19 cellular contexts compared by ENCODE assay signal in genomic region chr3:71154846-71155245, GRCh38.
"Had no signal": no experiment of that assay in that cellular context is flagged by ENCODE, and none has a peak within 500 bp of the region (broad histone marks: within the 10 kb centered on the region; RNA-seq: fewer than 3 reads in every experiment).

No MANE protein-coding gene starts in this region.

- H3K36me3 ChIP-seq: brain microvascular endothelial cell, left ventricle myocardium inferior, neutrophil, tibial nerve, uterus had no signal

- H3K79me2 ChIP-seq: parathyroid adenoma had no signal

- DNase-seq: activated CD4-positive, alpha-beta T cell treated with anti-CD3 and anti-CD28 coated beads, Interleukin-2, amount 50 U/mL, for 48 hours; activated CD8-positive, alpha-beta memory T cell treated with anti-CD3 and anti-CD28 coated beads, Interleukin-2, amount 10 ng/mL, durations not matched to agents 7 days and 5 days; aorta; brain microvascular endothelial cell; central memory CD4-positive, alpha-beta T cell; head of caudate nucleus; immature natural killer cell; kidney glomerular epithelial cell; left ventricle myocardium inferior; mammary epithelial cell; mucosa of descending colon; stimulated activated naive CD4-positive, alpha-beta T cell; SW 1271; uterus had no signal

- H3K4me3 ChIP-seq: coronary artery, left ventricle myocardium inferior, mucosa of descending colon, tibial nerve, uterus had no signal

- H3K36me3 Mint-ChIP-seq: natural killer cell treated with Interleukin-12 subunit alpha and Interleukin-12 subunit beta and Interleukin-15 and Interleukin-18, amount 100 ng/mL, for 72 hours had no signal

- H3K4me1 ChIP-seq: tibial nerve, uterus had no signal

- H3K27ac ChIP-seq: brain microvascular endothelial cell, coronary artery, left ventricle myocardium inferior, neutrophil, parathyroid adenoma, tibial nerve, uterus had no signal

- H3K9ac ChIP-seq: parathyroid adenoma had no signal

- H3K27me3 Mint-ChIP-seq: activated CD8-positive, alpha-beta memory T cell treated with anti-CD3 and anti-CD28 coated beads, Interleukin-2, amount 10 ng/mL, durations not matched to agents 7 days and 5 days; natural killer cell treated with Interleukin-12 subunit alpha and Interleukin-12 subunit beta and Interleukin-15 and Interleukin-18, amount 100 ng/mL, for 72 hours had no signal

- H2AFZ ChIP-seq: parathyroid adenoma had no signal

- H3K27ac Mint-ChIP-seq: activated CD8-positive, alpha-beta memory T cell treated with anti-CD3 and anti-CD28 coated beads, Interleukin-2, amount 10 ng/mL, durations not matched to agents 7 days and 5 days; natural killer cell treated with Interleukin-12 subunit alpha and Interleukin-12 subunit beta and Interleukin-15 and Interleukin-18, amount 100 ng/mL, for 72 hours had no signal

- H3K4me1 Mint-ChIP-seq: immature natural killer cell had no signal

- ATAC-seq: activated CD8-positive, alpha-beta memory T cell treated with anti-CD3 and anti-CD28 coated beads, Interleukin-2, amount 10 ng/mL, durations not matched to agents 7 days and 5 days; mucosa of descending colon; natural killer cell treated with Interleukin-12 subunit alpha and Interleukin-12 subunit beta and Interleukin-15 and Interleukin-18, amount 100 ng/mL, for 72 hours had no signal

- H3K4me3 Mint-ChIP-seq: activated CD8-positive, alpha-beta memory T cell treated with anti-CD3 and anti-CD28 coated beads, Interleukin-2, amount 10 ng/mL, durations not matched to agents 7 days and 5 days; immature natural killer cell; natural killer cell treated with Interleukin-12 subunit alpha and Interleukin-12 subunit beta and Interleukin-15 and Interleukin-18, amount 100 ng/mL, for 72 hours had no signal

- H3K9me3 Mint-ChIP-seq: immature natural killer cell; natural killer cell treated with Interleukin-12 subunit alpha and Interleukin-12 subunit beta and Interleukin-15 and Interleukin-18, amount 100 ng/mL, for 72 hours had no signal

- H3K27me3 ChIP-seq: brain microvascular endothelial cell, neutrophil, tibial nerve, uterus had no signal

- H3K9me3 ChIP-seq: left ventricle myocardium inferior, mucosa of descending colon, neutrophil, tibial nerve, uterus had no signal
